In genomic region chr5:110268283-110268682, GRCh38 we compare ENCODE assay signal across 24 cellular contexts.
A peak's percentile ranks its signal among the peaks of the same experiment; 100 is the strongest.
DNase-seq lines count a peak whose midpoint lies in the region; ATAC-seq, FAIRE-seq and TF ChIP-seq lines count a peak whose summit lies in the region.
"Had no signal": no experiment of that assay in that cellular context is flagged by ENCODE, and none has a peak within 500 bp of the region (broad histone marks: within the 10 kb centered on the region; RNA-seq: fewer than 3 reads in every experiment).

No MANE protein-coding gene starts in this region.

- H3K4me1 Mint-ChIP-seq in neural crest cell, result peaks cover 28% of the 10 kb centered on the region

- H3K36me3 Mint-ChIP-seq in neural crest cell (ENCODE audit: low read depth), result no peaks in the 10 kb centered on the region
- H3K36me3 Mint-ChIP-seq: CD4-positive, alpha-beta memory T cell had no signal

- no peak overlapping the region for H3K4me2 ChIP-seq in OCI-LY1 (ENCODE audit: low read length)

- no peaks in the 10 kb centered on the region for H3K9me2 ChIP-seq in OCI-LY1 (ENCODE audit: low read depth, low read length)

- no peaks in the 10 kb centered on the region for H4K20me1 ChIP-seq in OCI-LY1 (ENCODE audit: insufficient read depth, low read length)

- H3K9me3 Mint-ChIP-seq in neural crest cell, result no peaks in the 10 kb centered on the region

- no peak for FAIRE-seq in kidney (lab: Jason Lieb, UNC)

- no peaks in the 10 kb centered on the region for H3K36me3 ChIP-seq in OCI-LY1 (ENCODE audit: insufficient read depth, low read length)
- no peaks in the 10 kb centered on the region for H3K36me3 ChIP-seq in kidney (ENCODE audit: control insufficient read depth in 1 of 2, insufficient read depth in 2 of 2, low read length in 2 of 2)
- H3K36me3 ChIP-seq in heart left ventricle, result no peaks in the 10 kb centered on the region
- H3K36me3 ChIP-seq: HAP-1 had no signal

- ATAC-seq in HG03432 (IDR thresholded peaks at IDR 0.05; ENCODE audit: unreplicated experiment), result peak; percentile 10
- ATAC-seq in HG03378 (IDR thresholded peaks at IDR 0.05; ENCODE audit: unreplicated experiment), result no peak
- no peak for ATAC-seq in heart left ventricle

- peak overlapping the region; percentile 48 for H3K27ac ChIP-seq in OCI-LY1 (ENCODE audit: low read depth, low read length, poor library complexity, severe bottlenecking)
- no peak overlapping the region for H3K27ac ChIP-seq in kidney (ENCODE audit: low read depth in 2 of 2, low read length in 2 of 2)
- H3K27ac ChIP-seq in heart left ventricle, result no peak overlapping the region
- H3K27ac ChIP-seq: HL-60 had no signal

- DNase-seq in neural crest cell (ENCODE audit: low read depth, low spot score) (no peak), kidney (no peak), T-helper 2 cell (no peak), heart left ventricle (no peak)
- DNase-seq: C1 segment of cervical spinal cord; CD4-positive, alpha-beta memory T cell; COR-L47; DMS53; GOT3; Kasumi-1; NCI-H1105 treated with DMSO at 0.1 percent for 48 hours; NCI-H146; NCI-H1930; NCI-H446; NCI-H524 treated with DMSO at 0.1 percent for 48 hours; NCI-H774; NK-92 treated with Interleukin-12 subunit alpha and Interleukin-12 subunit beta, amount 100 ng/mL, for 24 hours; Right ventricle myocardium superior; RPMI8226 had no signal

- H3K9ac ChIP-seq in OCI-LY1 (ENCODE audit: low read length) (no peak overlapping the region), kidney (ENCODE audit: low read length in 2 of 2) (no peak overlapping the region)

- no peak for TF ChIP-seq POLR2A in heart left ventricle (IDR thresholded peaks at IDR 0.05)

- H3F3A ChIP-seq in OCI-LY1 (ENCODE audit: insufficient read depth, low read length), result no peaks in the 10 kb centered on the region

- H3K27me3 ChIP-seq in OCI-LY1 (ENCODE audit: insufficient read depth, low read length) (no peaks in the 10 kb centered on the region), heart left ventricle (no peaks in the 10 kb centered on the region)

- no peaks in the 10 kb centered on the region for H3K79me2 ChIP-seq in OCI-LY1 (ENCODE audit: insufficient read depth, low read length)

- TF ChIP-seq CTCF in OCI-LY1 (IDR thresholded peaks at IDR 0.05; ENCODE audit: low read length) (no peak), neural crest cell (conservative IDR thresholded peaks at IDR 0.05) (no peak), kidney (IDR thresholded peaks at IDR 0.05; ENCODE audit: borderline replicate concordance, extremely low read depth, insufficient read depth) (no peak), heart left ventricle (IDR thresholded peaks at IDR 0.05) (no peak)

- peak overlapping the region; percentile 15 for H3K4me3 Mint-ChIP-seq in neural crest cell
- H3K4me3 Mint-ChIP-seq: CD4-positive, alpha-beta memory T cell had no signal

- intact Hi-C loops in kidney (cut with DNase I) (no loop called here), heart left ventricle (cut with DNase I) (no loop called here)

- H3K27ac Mint-ChIP-seq in neural crest cell (ENCODE audit: unreplicated experiment), result peak overlapping the region; percentile 90
- H3K27ac Mint-ChIP-seq: CD4-positive, alpha-beta memory T cell had no signal

- no peaks in the 10 kb centered on the region for H3K27me3 Mint-ChIP-seq in neural crest cell (ENCODE audit: low read depth)
- H3K27me3 Mint-ChIP-seq: CD4-positive, alpha-beta memory T cell had no signal

- H3K4me3 ChIP-seq in OCI-LY1 (ENCODE audit: low read depth, low read length, poor library complexity, severe bottlenecking), result no peak overlapping the region
- no peak overlapping the region for H3K4me3 ChIP-seq in kidney (ENCODE audit: low read length in 2 of 2)
- no peak overlapping the region for H3K4me3 ChIP-seq in heart left ventricle
- H3K4me3 ChIP-seq: HAP-1 had no signal

- H2AFZ ChIP-seq in OCI-LY1 (ENCODE audit: low read length), result no peak overlapping the region

- H3K4me1 ChIP-seq in OCI-LY1 (ENCODE audit: insufficient read depth, low read length, severe bottlenecking) (peaks cover 29% of the 10 kb centered on the region), kidney (ENCODE audit: control insufficient read depth in 1 of 2, insufficient read depth in 1 of 2, low read depth in 1 of 2, low read length in 2 of 2) (no peaks in the 10 kb centered on the region), heart left ventricle (no peaks in the 10 kb centered on the region)
- H3K4me1 ChIP-seq: HAP-1 had no signal

- H3K9me3 ChIP-seq in OCI-LY1 (ENCODE audit: low read length) (no peaks in the 10 kb centered on the region), kidney (ENCODE audit: control insufficient read depth in 1 of 2, low read length in 2 of 2) (no peaks in the 10 kb centered on the region), heart left ventricle (peaks cover 0 to 4% (median 0%) of the 10 kb centered on the region in 12 donors)
- H3K9me3 ChIP-seq: HAP-1 had no signal
